Comparison of ENCODE assay signal across 11 cellular contexts in the genomic region with DNA sequence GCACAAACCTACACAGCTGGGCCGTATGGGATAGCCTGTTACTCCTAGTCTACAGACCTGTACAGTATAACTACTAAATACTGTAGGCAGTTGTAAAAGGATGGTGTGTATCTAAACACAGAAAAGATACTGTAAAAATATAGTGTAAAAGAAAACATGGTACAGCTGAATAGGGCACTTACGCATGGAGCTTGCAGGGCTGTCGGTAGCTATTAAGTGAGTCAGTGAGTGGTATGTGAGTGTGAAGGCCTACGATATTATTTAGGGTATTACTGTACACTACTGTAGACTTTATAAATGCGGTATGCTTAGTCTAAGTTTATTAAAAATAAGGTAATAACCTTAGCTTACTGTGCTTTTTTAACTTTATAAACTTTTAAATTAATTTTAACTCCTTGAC. TPM values are rescaled to one million over a fixed set of nuclear protein-coding genes. Genes with fewer than 3 reads are reported as not detected.
A peak's percentile ranks its signal among the peaks of the same experiment; 100 is the strongest.
DNase-seq lines count a peak whose midpoint lies in the region; ATAC-seq lines count a peak whose summit lies in the region.
"Had no signal": no experiment of that assay in that cellular context is flagged by ENCODE, and none has a peak within 500 bp of the region (broad histone marks: within the 10 kb centered on the region; RNA-seq: fewer than 3 reads in every experiment).

No MANE protein-coding gene starts in this region.

- peaks cover 44% of the 10 kb centered on the region for H3K4me1 Mint-ChIP-seq in activated CD4-positive, alpha-beta T cell treated with anti-CD3 and anti-CD28 coated beads, Interleukin-2, amount 10 ng/mL, durations not matched to agents 7 days and 5 days
- peaks cover 33% of the 10 kb centered on the region for H3K4me1 Mint-ChIP-seq in activated CD8-positive, alpha-beta T cell treated with anti-CD3 and anti-CD28 coated beads, Interleukin-2, amount 10 ng/mL, durations not matched to agents 7 days and 5 days (ENCODE audit: low read depth)

- CTCF ChIA-PET in activated CD4-positive, alpha-beta T cell treated with anti-CD3 and anti-CD28 coated beads, Interleukin-2, amount 10 ng/mL, durations not matched to agents 7 days and 5 days (lab: Charles Lee), result interaction anchor here (0.6 to 1.4 kb wide), 6 partner anchors 12 to 717 kb away, joined by 3 to 7 read pairs (median 3); no protein-coding TSS in a partner anchor
- CTCF ChIA-PET in activated CD8-positive, alpha-beta T cell treated with anti-CD3 and anti-CD28 coated beads, Interleukin-2, amount 10 ng/mL, durations not matched to agents 7 days and 5 days (lab: Charles Lee), result interaction anchor here (0.5 to 1.6 kb wide), 3 partner anchors 10 to 107 kb away, joined by 3 to 4 read pairs (median 3); no protein-coding TSS in a partner anchor

- no peak for ATAC-seq in activated CD8-positive, alpha-beta T cell treated with anti-CD3 and anti-CD28 coated beads, Interleukin-2, amount 10 ng/mL, durations not matched to agents 7 days and 5 days
- ATAC-seq in GM18519 (IDR thresholded peaks at IDR 0.05; ENCODE audit: low FRiP score, unreplicated experiment), result no peak
- ATAC-seq in GM19395 (IDR thresholded peaks at IDR 0.05; ENCODE audit: unreplicated experiment), result no peak

- H3K4me3 Mint-ChIP-seq in activated CD4-positive, alpha-beta T cell treated with anti-CD3 and anti-CD28 coated beads, Interleukin-2, amount 10 ng/mL, durations not matched to agents 7 days and 5 days, result peak overlapping the region; percentile 92
- H3K4me3 Mint-ChIP-seq in activated CD8-positive, alpha-beta T cell treated with anti-CD3 and anti-CD28 coated beads, Interleukin-2, amount 10 ng/mL, durations not matched to agents 7 days and 5 days, result peak overlapping the region; percentile 89

- no peak overlapping the region for H3K27ac ChIP-seq in iPS-20b (ENCODE audit: low read length)
- H3K27ac ChIP-seq in stomach smooth muscle (ENCODE audit: low read length), result no peak overlapping the region

- H3K27me3 Mint-ChIP-seq in activated CD4-positive, alpha-beta T cell treated with anti-CD3 and anti-CD28 coated beads, Interleukin-2, amount 10 ng/mL, durations not matched to agents 7 days and 5 days, result no peaks in the 10 kb centered on the region
- H3K27me3 Mint-ChIP-seq in activated CD8-positive, alpha-beta T cell treated with anti-CD3 and anti-CD28 coated beads, Interleukin-2, amount 10 ng/mL, durations not matched to agents 7 days and 5 days (ENCODE audit: low read depth), result no peaks in the 10 kb centered on the region

- H3K27ac Mint-ChIP-seq in activated CD4-positive, alpha-beta T cell treated with anti-CD3 and anti-CD28 coated beads, Interleukin-2, amount 10 ng/mL, durations not matched to agents 7 days and 5 days, result peak overlapping the region; percentile 97
- peak overlapping the region; percentile 96 for H3K27ac Mint-ChIP-seq in activated CD8-positive, alpha-beta T cell treated with anti-CD3 and anti-CD28 coated beads, Interleukin-2, amount 10 ng/mL, durations not matched to agents 7 days and 5 days

- H3K9me3 ChIP-seq in iPS-20b (ENCODE audit: insufficient read depth, low read depth, low read length), result no peaks in the 10 kb centered on the region
- H3K9me3 ChIP-seq in stomach smooth muscle (ENCODE audit: control insufficient read depth in 2 of 2, low read length in 2 of 2), result no peaks in the 10 kb centered on the region

- no peaks in the 10 kb centered on the region for H3K9me3 Mint-ChIP-seq in activated CD4-positive, alpha-beta T cell treated with anti-CD3 and anti-CD28 coated beads, Interleukin-2, amount 10 ng/mL, durations not matched to agents 7 days and 5 days
- H3K9me3 Mint-ChIP-seq in activated CD8-positive, alpha-beta T cell treated with anti-CD3 and anti-CD28 coated beads, Interleukin-2, amount 10 ng/mL, durations not matched to agents 7 days and 5 days (ENCODE audit: insufficient read depth), result no peaks in the 10 kb centered on the region

- H3K36me3 Mint-ChIP-seq in activated CD4-positive, alpha-beta T cell treated with anti-CD3 and anti-CD28 coated beads, Interleukin-2, amount 10 ng/mL, durations not matched to agents 7 days and 5 days (ENCODE audit: low read depth), result peaks cover 14% of the 10 kb centered on the region
- peaks cover 26% of the 10 kb centered on the region for H3K36me3 Mint-ChIP-seq in activated CD8-positive, alpha-beta T cell treated with anti-CD3 and anti-CD28 coated beads, Interleukin-2, amount 10 ng/mL, durations not matched to agents 7 days and 5 days (ENCODE audit: low read depth)

- peaks cover 9% of the 10 kb centered on the region for H3K36me3 ChIP-seq in iPS-20b (ENCODE audit: insufficient read depth, low read depth, low read length)
- H3K36me3 ChIP-seq in stomach smooth muscle (ENCODE audit: control insufficient read depth in 2 of 2, insufficient read depth in 2 of 2, low read length in 2 of 2), result peaks cover 0 to 9% of the 10 kb centered on the region in 2 donors

- H3K4me3 ChIP-seq in iPS-20b (ENCODE audit: low read length) (peak overlapping the region; percentile 91), stomach smooth muscle (ENCODE audit: low read length in 2 of 2) (peak overlapping the region; percentile 96 to 99)

- POLR2A ChIA-PET in activated CD4-positive, alpha-beta T cell treated with anti-CD3 and anti-CD28 coated beads, Interleukin-2, amount 10 ng/mL, durations not matched to agents 7 days and 5 days (lab: Charles Lee), result interaction anchor here (0.7 kb wide), 1 partner anchor 1413 kb away, joined by 5 read pairs; no protein-coding TSS in a partner anchor
- POLR2A ChIA-PET in activated CD8-positive, alpha-beta T cell treated with anti-CD3 and anti-CD28 coated beads, Interleukin-2, amount 10 ng/mL, durations not matched to agents 7 days and 5 days (lab: Charles Lee), result no interaction called here

- H3K27me3 ChIP-seq in iPS-20b (ENCODE audit: insufficient read depth, low read length) (no peaks in the 10 kb centered on the region), stomach smooth muscle (ENCODE audit: control insufficient read depth in 1 of 2, insufficient read depth in 2 of 2, low read length in 2 of 2) (no peaks in the 10 kb centered on the region)

- no peak for DNase-seq in activated CD4-positive, alpha-beta T cell treated with anti-CD3 and anti-CD28 coated beads, Interleukin-2, amount 10 ng/mL, durations not matched to agents 7 days and 5 days
- DNase-seq in activated CD4-positive, alpha-beta T cell treated with anti-CD3 and anti-CD28 coated beads, Interleukin-2, amount 50 U/mL, for 1 hour, result no peak
- DNase-seq in activated CD8-positive, alpha-beta T cell treated with anti-CD3 and anti-CD28 coated beads, Interleukin-2, amount 10 ng/mL, durations not matched to agents 7 days and 5 days, result no peak
- DNase-seq in putamen (ENCODE audit: low spot score), result no peak
- DNase-seq: activated gamma-delta T cell, midbrain, NCI-H1417 had no signal

- no peaks in the 10 kb centered on the region for H3K4me1 ChIP-seq in iPS-20b (ENCODE audit: insufficient read depth, low read length)
- H3K4me1 ChIP-seq in stomach smooth muscle (ENCODE audit: control insufficient read depth, insufficient read depth, low read length), result peaks cover 17% of the 10 kb centered on the region

- no peak overlapping the region; the same call in 1 of the 2 replicates for H3K9ac ChIP-seq in iPS-20b (ENCODE audit: low read depth, low read length)
- no peak overlapping the region for H3K9ac ChIP-seq in stomach smooth muscle (ENCODE audit: low read length in 2 of 2)

RNA-seq across cellular contexts. Expression of gene ZCCHC9, which starts 1.2 kb away (rescaled TPM):
- total RNA-seq in activated CD4-positive, alpha-beta T cell treated with anti-CD3 and anti-CD28 coated beads, Interleukin-2, amount 10 ng/mL, durations not matched to agents 7 days and 5 days, result 10 to 100 TPM; 33.6 to 35.2 TPM
- total RNA-seq in activated CD8-positive, alpha-beta T cell treated with anti-CD3 and anti-CD28 coated beads, Interleukin-2, amount 10 ng/mL, durations not matched to agents 7 days and 5 days, result 10 to 100 TPM; 29.9 to 33.2 TPM
